1 cellular context compared by ENCODE assay signal in genomic region chr1:27307851-27308598, GRCh38.
TF ChIP-seq lines count a peak whose summit lies in the region.

No MANE protein-coding gene starts in this region.

TF ChIP-seq in IMR-90, 13 proteins besides CTCF, POLR2A, EP300 and RAD21:
- peak; percentile 26; the same call in 1 of the 2 replicates for TF ChIP-seq CEBPB (IDR thresholded peaks at IDR 0.05; ENCODE audit: low read depth, low read length)
- no peak for TF ChIP-seq MXI1 (IDR thresholded peaks at IDR 0.05; ENCODE audit: borderline replicate concordance, low read depth, low read length)
